Comparison of ENCODE assay signal across 8 cellular contexts in the genomic region with DNA sequence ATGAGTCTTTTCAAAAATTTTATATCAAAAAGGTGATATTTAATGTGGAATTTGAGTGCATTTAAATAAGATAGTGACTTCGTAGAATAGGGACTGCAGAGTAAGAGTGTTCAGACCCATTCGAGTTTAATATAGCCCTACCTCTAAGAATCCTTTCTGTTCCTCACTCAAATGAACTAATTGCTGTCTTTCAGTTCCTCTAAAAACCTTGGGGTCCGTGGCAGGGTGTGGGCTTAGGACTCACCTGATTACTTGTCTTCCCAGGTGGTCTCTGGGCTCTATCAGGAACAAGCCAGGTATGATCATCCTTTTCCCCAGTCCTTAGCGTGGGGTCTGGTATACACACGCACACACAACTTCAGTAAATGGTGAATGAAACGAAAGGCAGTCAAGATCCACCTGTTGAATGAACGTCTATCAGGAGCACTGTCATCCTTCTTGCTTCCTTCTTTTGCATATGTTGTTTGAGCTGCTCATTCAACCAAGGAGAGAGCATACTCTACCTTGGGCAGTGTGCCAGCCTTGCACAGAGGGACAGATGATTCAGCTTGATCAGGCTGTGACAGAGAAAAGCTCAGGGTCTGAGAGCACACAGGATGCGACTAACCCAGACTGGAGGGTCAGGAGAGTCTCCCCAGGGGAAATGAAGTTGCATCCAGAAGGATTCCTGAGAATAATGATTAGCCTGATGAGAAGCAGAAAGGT. TPM values are rescaled to one million over a fixed set of nuclear protein-coding genes. Genes with fewer than 3 reads are reported as not detected.
DNase-seq lines count a peak whose midpoint lies in the region; ATAC-seq and TF ChIP-seq lines count a peak whose summit lies in the region.

No MANE protein-coding gene starts in this region.

- no peaks in the 10 kb centered on the region for H3K36me3 ChIP-seq in GM23248 (ENCODE audit: low read depth)

- peak overlapping the region; percentile 97; the same call in 1 of the 2 replicates for H3K9ac ChIP-seq in GM23248

- H3K9me2 ChIP-seq in GM23248 (ENCODE audit: insufficient read depth) = no peaks in the 10 kb centered on the region

- intact Hi-C loops in left cardiac atrium (cut with DNase I) = no loop called here

- H3K27me3 ChIP-seq in GM23248 (replicated peaks; ENCODE audit: insufficient read depth) = no peaks in the 10 kb centered on the region

- DNase-seq in EL (peak; percentile 66), GM23248 (peak; percentile 68), LoVo (ENCODE audit: low spot score) (peak; percentile 80), RKO (ENCODE audit: low spot score) (peak; percentile 73), left cardiac atrium (peak; percentile 70), retinal pigment epithelial cell (ENCODE audit: low read depth) (peak; percentile 20), GM03348 (ENCODE audit: low spot score) (no peak)
- peak; percentile 54 for DNase-seq in activated naive CD4-positive, alpha-beta T cell treated with anti-CD3 and anti-CD28 coated beads, Interleukin-2, amount 50 U/mL, for 16 hours

- H3K4me1 ChIP-seq in GM23248 (ENCODE audit: insufficient read depth) = peaks cover 20% of the 10 kb centered on the region

- H3K4me3 ChIP-seq in GM23248 (no peak overlapping the region), retinal pigment epithelial cell (ENCODE audit: low read length) (no peak overlapping the region)

- in situ Hi-C loops in GM23248 (cut with MboI) = no loop called here

- peaks cover 12% of the 10 kb centered on the region; the same call in 1 of the 2 replicates for H3F3A ChIP-seq in GM23248 (ENCODE audit: insufficient read depth)

- H3K9me3 ChIP-seq in GM23248 (ENCODE audit: low read depth) = no peaks in the 10 kb centered on the region

- 62 to 64% methylated on average over 8 of the region's 8 CpGs for WGBS in GM23248 (ENCODE audit: low coverage in 1 of 2, low lambda C conversion rate in 2 of 2, missing lambda C conversion rate in 2 of 2), 2 experiments

- peak overlapping the region; percentile 89 for H3K4me2 ChIP-seq in GM23248 (ENCODE audit: unreplicated experiment)

- peak in 1 of 2 donors; percentile 35 for ATAC-seq in left cardiac atrium

- H4K20me1 ChIP-seq in GM23248 (ENCODE audit: insufficient read depth) = 0 out of 2 replicates have a peak, but pooled peaks cover 6% of the 10 kb centered on the region

- H2AFZ ChIP-seq in GM23248 = peak overlapping the region; percentile 97

- no peak for TF ChIP-seq CTCF in retinal pigment epithelial cell (conservative IDR thresholded peaks at IDR 0.05; ENCODE audit: low read depth, low read length)

- peaks cover 43% of the 10 kb centered on the region for H3K79me2 ChIP-seq in GM23248 (ENCODE audit: insufficient read depth)

- H3K27ac ChIP-seq in GM23248 = peak overlapping the region; percentile 83

RNA-seq across cellular contexts. Expression of a gene that starts 1.2 kb away (rescaled TPM):
- 120 and 128 TPM in 2 replicates for total RNA-seq in GM23248 (2014; rRNA removed; shearing (Covaris generic))
- 93.2 and 94.1 TPM in 2 replicates for polyA plus RNA-seq in GM23248 (2016; fragmentation: Nextera tagmentation; extraction: Ambion mirVana)
- total RNA-seq in left cardiac atrium = 100 to 1,000 TPM; 102 to 103 TPM
